ENCODE assay signal across 1 cellular context in the genomic region with DNA sequence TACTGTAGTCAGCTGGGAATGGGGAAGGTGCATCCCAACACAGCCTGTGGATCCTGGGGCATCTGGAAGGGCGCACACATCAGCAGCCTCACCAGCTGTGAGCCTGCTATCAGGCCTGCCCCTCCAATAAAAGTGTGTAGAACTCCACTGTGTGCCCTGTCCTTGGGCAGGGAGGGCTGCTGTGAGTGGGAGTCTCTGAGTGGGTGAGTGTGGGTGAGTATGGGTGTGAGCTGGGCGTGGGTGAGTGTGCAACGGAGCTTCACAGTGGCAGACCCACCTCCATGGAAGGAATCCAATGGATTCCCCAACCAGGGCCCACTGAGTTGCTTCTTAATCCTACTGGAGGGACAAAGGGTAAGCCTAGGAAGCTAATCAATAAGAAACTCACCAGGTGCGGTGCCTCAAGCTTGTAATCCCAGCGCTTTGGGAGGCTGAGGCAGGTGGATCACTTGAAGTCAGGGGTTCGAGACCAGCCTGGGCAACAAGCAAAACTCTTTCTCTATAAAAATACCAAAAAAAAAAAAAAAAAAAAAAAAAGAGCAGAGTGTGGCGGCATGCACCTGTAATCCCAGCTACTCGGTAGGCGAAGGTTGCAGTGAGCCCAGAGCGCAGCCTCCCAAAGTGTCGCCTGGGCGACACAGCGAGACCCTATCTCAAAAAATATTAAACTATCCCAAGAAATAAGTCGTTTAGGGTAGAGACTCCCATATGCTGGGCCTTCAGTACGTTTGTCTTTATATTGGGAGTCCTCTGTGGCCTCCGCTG.
A peak's percentile ranks its signal among the peaks of the same experiment; 100 is the strongest.
TF ChIP-seq lines count a peak whose summit lies in the region.

No MANE protein-coding gene starts in this region.

TF ChIP-seq in HEK293, 187 proteins besides CTCF, POLR2A, EP300 and RAD21 (continued from another document):
- TF ChIP-seq, protein P1, sequence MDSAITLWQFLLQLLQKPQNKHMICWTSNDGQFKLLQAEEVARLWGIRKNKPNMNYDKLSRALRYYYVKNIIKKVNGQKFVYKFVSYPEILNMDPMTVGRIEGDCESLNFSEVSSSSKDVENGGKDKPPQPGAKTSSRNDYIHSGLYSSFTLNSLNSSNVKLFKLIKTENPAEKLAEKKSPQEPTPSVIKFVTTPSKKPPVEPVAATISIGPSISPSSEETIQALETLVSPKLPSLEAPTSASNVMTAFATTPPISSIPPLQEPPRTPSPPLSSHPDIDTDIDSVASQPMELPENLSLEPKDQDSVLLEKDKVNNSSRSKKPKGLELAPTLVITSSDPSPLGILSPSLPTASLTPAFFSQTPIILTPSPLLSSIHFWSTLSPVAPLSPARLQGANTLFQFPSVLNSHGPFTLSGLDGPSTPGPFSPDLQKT (IDR thresholded peaks at IDR 0.05; ENCODE audit: borderline replicate concordance, low read depth, low read length), result no peak
- TF ChIP-seq KLF8 (tag by site-specific recombination; IDR thresholded peaks at IDR 0.05), result no peak
- TF ChIP-seq ZXDB (tag by site-specific recombination; IDR thresholded peaks at IDR 0.05), result no peak
- TF ChIP-seq ZNF341 (tag by site-specific recombination; IDR thresholded peaks at IDR 0.05; ENCODE audit: low read depth), result no peak
- TF ChIP-seq ZNF548 (tag by site-specific recombination; IDR thresholded peaks at IDR 0.05), result no peak
- TF ChIP-seq, protein P2, sequence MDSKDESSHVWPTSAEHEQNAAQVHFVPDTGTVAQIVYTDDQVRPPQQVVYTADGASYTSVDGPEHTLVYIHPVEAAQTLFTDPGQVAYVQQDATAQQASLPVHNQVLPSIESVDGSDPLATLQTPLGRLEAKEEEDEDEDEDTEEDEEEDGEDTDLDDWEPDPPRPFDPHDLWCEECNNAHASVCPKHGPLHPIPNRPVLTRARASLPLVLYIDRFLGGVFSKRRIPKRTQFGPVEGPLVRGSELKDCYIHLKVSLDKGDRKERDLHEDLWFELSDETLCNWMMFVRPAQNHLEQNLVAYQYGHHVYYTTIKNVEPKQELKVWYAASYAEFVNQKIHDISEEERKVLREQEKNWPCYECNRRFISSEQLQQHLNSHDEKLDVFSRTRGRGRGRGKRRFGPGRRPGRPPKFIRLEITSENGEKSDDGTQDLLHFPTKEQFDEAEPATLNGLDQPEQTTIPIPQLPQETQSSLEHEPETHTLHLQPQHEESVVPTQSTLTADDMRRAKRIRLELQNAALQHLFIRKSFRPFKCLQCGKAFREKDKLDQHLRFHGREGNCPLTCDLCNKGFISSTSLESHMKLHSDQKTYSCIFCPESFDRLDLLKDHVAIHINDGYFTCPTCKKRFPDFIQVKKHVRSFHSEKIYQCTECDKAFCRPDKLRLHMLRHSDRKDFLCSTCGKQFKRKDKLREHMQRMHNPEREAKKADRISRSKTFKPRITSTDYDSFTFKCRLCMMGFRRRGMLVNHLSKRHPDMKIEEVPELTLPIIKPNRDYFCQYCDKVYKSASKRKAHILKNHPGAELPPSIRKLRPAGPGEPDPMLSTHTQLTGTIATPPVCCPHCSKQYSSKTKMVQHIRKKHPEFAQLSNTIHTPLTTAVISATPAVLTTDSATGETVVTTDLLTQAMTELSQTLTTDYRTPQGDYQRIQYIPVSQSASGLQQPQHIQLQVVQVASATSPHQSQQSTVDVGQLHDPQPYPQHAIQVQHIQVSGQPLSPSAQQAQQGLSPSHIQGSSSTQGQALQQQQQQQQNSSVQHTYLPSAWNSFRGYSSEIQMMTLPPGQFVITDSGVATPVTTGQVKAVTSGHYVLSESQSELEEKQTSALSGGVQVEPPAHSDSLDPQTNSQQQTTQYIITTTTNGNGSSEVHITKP (tag by site-specific recombination; IDR thresholded peaks at IDR 0.05), result no peak
- TF ChIP-seq MEIS1 (CRISPR knock-in tag; IDR thresholded peaks at IDR 0.05; ENCODE audit: borderline replicate concordance), result no peak
- TF ChIP-seq, protein P3, sequence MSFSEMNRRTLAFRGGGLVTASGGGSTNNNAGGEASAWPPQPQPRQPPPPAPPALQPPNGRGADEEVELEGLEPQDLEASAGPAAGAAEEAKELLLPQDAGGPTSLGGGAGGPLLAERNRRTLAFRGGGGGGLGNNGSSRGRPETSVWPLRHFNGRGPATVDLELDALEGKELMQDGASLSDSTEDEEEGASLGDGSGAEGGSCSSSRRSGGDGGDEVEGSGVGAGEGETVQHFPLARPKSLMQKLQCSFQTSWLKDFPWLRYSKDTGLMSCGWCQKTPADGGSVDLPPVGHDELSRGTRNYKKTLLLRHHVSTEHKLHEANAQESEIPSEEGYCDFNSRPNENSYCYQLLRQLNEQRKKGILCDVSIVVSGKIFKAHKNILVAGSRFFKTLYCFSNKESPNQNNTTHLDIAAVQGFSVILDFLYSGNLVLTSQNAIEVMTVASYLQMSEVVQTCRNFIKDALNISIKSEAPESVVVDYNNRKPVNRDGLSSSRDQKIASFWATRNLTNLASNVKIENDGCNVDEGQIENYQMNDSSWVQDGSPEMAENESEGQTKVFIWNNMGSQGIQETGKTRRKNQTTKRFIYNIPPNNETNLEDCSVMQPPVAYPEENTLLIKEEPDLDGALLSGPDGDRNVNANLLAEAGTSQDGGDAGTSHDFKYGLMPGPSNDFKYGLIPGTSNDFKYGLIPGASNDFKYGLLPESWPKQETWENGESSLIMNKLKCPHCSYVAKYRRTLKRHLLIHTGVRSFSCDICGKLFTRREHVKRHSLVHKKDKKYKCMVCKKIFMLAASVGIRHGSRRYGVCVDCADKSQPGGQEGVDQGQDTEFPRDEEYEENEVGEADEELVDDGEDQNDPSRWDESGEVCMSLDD (tag by site-specific recombination; IDR thresholded peaks at IDR 0.05), result no peak
- TF ChIP-seq GLIS2 (tag by site-specific recombination; IDR thresholded peaks at IDR 0.05), result no peak
- TF ChIP-seq, protein P4, sequence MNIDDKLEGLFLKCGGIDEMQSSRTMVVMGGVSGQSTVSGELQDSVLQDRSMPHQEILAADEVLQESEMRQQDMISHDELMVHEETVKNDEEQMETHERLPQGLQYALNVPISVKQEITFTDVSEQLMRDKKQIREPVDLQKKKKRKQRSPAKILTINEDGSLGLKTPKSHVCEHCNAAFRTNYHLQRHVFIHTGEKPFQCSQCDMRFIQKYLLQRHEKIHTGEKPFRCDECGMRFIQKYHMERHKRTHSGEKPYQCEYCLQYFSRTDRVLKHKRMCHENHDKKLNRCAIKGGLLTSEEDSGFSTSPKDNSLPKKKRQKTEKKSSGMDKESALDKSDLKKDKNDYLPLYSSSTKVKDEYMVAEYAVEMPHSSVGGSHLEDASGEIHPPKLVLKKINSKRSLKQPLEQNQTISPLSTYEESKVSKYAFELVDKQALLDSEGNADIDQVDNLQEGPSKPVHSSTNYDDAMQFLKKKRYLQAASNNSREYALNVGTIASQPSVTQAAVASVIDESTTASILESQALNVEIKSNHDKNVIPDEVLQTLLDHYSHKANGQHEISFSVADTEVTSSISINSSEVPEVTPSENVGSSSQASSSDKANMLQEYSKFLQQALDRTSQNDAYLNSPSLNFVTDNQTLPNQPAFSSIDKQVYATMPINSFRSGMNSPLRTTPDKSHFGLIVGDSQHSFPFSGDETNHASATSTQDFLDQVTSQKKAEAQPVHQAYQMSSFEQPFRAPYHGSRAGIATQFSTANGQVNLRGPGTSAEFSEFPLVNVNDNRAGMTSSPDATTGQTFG (tag by site-specific recombination; IDR thresholded peaks at IDR 0.05; ENCODE audit: borderline replicate concordance), result no peak
- peak; percentile 91 for TF ChIP-seq EGR2 (tag by site-specific recombination; IDR thresholded peaks at IDR 0.05; ENCODE audit: low read depth)
- TF ChIP-seq ZNF791 (tag by site-specific recombination; IDR thresholded peaks at IDR 0.05), result no peak
- no peak for TF ChIP-seq ZNF48 (tag by site-specific recombination; IDR thresholded peaks at IDR 0.05)
- TF ChIP-seq GLIS1 (tag by site-specific recombination; IDR thresholded peaks at IDR 0.05), result no peak
- 0 out of 2 replicates have a peak, but pooled peaks have one; percentile 22 for TF ChIP-seq ZNF121 (tag by site-specific recombination; IDR thresholded peaks at IDR 0.05)
- no peak for TF ChIP-seq SP3 (tag by site-specific recombination; IDR thresholded peaks at IDR 0.05)
- peak; percentile 94 for TF ChIP-seq ZFHX2 (tag by site-specific recombination; conservative IDR thresholded peaks at IDR 0.05)
- no peak for TF ChIP-seq ZNF23 (tag by site-specific recombination; IDR thresholded peaks at IDR 0.05; ENCODE audit: borderline replicate concordance)
- no peak for TF ChIP-seq ZNF311 (tag by site-specific recombination; IDR thresholded peaks at IDR 0.05; ENCODE audit: borderline replicate concordance)
- no peak for TF ChIP-seq ZNF174 (tag by site-specific recombination; IDR thresholded peaks at IDR 0.05)
- TF ChIP-seq ZNF138 (tag by site-specific recombination; IDR thresholded peaks at IDR 0.05; ENCODE audit: borderline replicate concordance), result no peak
- no peak for TF ChIP-seq OSR2 (tag by site-specific recombination; IDR thresholded peaks at IDR 0.05)
- no peak for TF ChIP-seq ZNF514 (tag by site-specific recombination; IDR thresholded peaks at IDR 0.05)
